29 cellular contexts compared by ENCODE assay signal in genomic region chr5:28666075-28666474, GRCh38.
"Had no signal": no experiment of that assay in that cellular context is flagged by ENCODE, and none has a peak within 500 bp of the region (broad histone marks: within the 10 kb centered on the region; RNA-seq: fewer than 3 reads in every experiment).

No MANE protein-coding gene starts in this region.

- H3K27me3 Mint-ChIP-seq: dendritic cell treated with granulocyte-macrophage colony-stimulating factor and Interleukin-4, amounts not matched to agents 40 ng/mL and 50 ng/mL, for 4 days; effector memory CD8-positive, alpha-beta T cell had no signal

- H3K27ac Mint-ChIP-seq: dendritic cell treated with granulocyte-macrophage colony-stimulating factor and Interleukin-4, amounts not matched to agents 40 ng/mL and 50 ng/mL, for 4 days; effector memory CD8-positive, alpha-beta T cell; endodermal cell had no signal

- H3K79me2 ChIP-seq: hepatocyte had no signal

- DNase-seq: colonic mucosa; cortex of kidney; dermis blood vessel endothelial cell; dorsolateral prefrontal cortex; effector CD4-positive, alpha-beta T cell; effector CD8-positive, alpha-beta T cell; effector memory CD4-positive, alpha-beta T cell; effector memory CD8-positive, alpha-beta T cell; endodermal cell; erythroblast; esophagus squamous epithelium; foreskin fibroblast; foreskin keratinocyte; foreskin melanocyte; gastrocnemius medialis; glutamatergic neuron; head of caudate nucleus; heart left ventricle; heart right ventricle had no signal

- H3K4me1 ChIP-seq: colonic mucosa, esophagus muscularis mucosa, esophagus squamous epithelium, foreskin keratinocyte, gastrocnemius medialis, gastroesophageal sphincter, heart left ventricle, heart right ventricle had no signal

- ATAC-seq: effector memory CD8-positive, alpha-beta T cell; esophagus mucosa; foreskin keratinocyte; gastrocnemius medialis; gastroesophageal sphincter; heart left ventricle; heart right ventricle had no signal

- FAIRE-seq: endometrium, endothelial cell of umbilical vein, frontal cortex had no signal

- H3K27me3 ChIP-seq: colonic mucosa, dorsolateral prefrontal cortex, esophagus muscularis mucosa, esophagus squamous epithelium, foreskin keratinocyte, gastrocnemius medialis, gastroesophageal sphincter, heart left ventricle, heart right ventricle, hepatocyte had no signal

- H3K4me1 Mint-ChIP-seq: endodermal cell had no signal

- H3K4me3 Mint-ChIP-seq: dendritic cell treated with granulocyte-macrophage colony-stimulating factor and Interleukin-4, amounts not matched to agents 40 ng/mL and 50 ng/mL, for 4 days; effector memory CD8-positive, alpha-beta T cell; endodermal cell had no signal

- H3K27ac ChIP-seq: colonic mucosa, coronary artery, dorsolateral prefrontal cortex, epithelial cell of prostate, esophagus muscularis mucosa, esophagus squamous epithelium, foreskin keratinocyte, gastrocnemius medialis, gastroesophageal sphincter, heart left ventricle, heart right ventricle, hepatocyte had no signal

- H3K9me3 ChIP-seq: colonic mucosa, esophagus muscularis mucosa, gastrocnemius medialis, gastroesophageal sphincter had no signal

- H3K4me2 ChIP-seq: hepatocyte had no signal

- H2AFZ ChIP-seq: hepatocyte had no signal

- H3K4me3 ChIP-seq: colonic mucosa, coronary artery, dorsolateral prefrontal cortex, esophagus muscularis mucosa, esophagus squamous epithelium, gastrocnemius medialis, gastroesophageal sphincter, heart left ventricle, heart right ventricle, hepatocyte had no signal

- H3K36me3 ChIP-seq: colonic mucosa, esophagus muscularis mucosa, esophagus squamous epithelium, gastrocnemius medialis, gastroesophageal sphincter, heart left ventricle, heart right ventricle had no signal
